Comparison of ENCODE assay signal across 2 cellular contexts in the genomic region with DNA sequence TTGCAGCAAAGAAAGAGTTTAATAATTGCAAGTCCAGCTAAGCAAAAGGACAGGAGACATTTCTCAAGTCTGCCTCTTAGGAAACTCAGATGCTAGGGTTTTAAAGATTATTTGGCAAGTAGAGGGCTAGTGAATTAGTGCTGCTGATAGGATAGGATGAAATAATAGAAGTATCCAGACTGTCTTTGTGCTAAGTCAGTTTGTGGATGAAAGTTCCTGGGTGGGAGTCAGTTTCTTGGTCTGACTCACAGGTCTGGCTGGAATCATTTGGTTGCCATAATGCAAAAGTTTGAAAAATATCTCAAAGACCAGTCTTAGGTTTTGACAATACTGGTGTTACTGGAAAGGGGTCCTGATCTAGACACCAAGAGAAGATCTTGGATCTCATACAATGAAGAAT.
TF ChIP-seq lines count a peak whose summit lies in the region.

No MANE protein-coding gene starts in this region.

TF ChIP-seq in GM23338, 12 proteins besides CTCF, POLR2A, EP300 and RAD21 (continued from another document):
- TF ChIP-seq REST (IDR thresholded peaks at IDR 0.05; ENCODE audit: unreplicated experiment) (no peak), JUNB (IDR thresholded peaks at IDR 0.05; ENCODE audit: unreplicated experiment) (no peak), STAT1 (IDR thresholded peaks at IDR 0.05; ENCODE audit: unreplicated experiment) (no peak), ZNF114 (CRISPR knock-in tag; IDR thresholded peaks at IDR 0.05) (no peak)
- TF ChIP-seq, protein P1, sequence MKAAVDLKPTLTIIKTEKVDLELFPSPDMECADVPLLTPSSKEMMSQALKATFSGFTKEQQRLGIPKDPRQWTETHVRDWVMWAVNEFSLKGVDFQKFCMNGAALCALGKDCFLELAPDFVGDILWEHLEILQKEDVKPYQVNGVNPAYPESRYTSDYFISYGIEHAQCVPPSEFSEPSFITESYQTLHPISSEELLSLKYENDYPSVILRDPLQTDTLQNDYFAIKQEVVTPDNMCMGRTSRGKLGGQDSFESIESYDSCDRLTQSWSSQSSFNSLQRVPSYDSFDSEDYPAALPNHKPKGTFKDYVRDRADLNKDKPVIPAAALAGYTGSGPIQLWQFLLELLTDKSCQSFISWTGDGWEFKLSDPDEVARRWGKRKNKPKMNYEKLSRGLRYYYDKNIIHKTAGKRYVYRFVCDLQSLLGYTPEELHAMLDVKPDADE (IDR thresholded peaks at IDR 0.05) = no peak
- TF ChIP-seq, protein P2, sequence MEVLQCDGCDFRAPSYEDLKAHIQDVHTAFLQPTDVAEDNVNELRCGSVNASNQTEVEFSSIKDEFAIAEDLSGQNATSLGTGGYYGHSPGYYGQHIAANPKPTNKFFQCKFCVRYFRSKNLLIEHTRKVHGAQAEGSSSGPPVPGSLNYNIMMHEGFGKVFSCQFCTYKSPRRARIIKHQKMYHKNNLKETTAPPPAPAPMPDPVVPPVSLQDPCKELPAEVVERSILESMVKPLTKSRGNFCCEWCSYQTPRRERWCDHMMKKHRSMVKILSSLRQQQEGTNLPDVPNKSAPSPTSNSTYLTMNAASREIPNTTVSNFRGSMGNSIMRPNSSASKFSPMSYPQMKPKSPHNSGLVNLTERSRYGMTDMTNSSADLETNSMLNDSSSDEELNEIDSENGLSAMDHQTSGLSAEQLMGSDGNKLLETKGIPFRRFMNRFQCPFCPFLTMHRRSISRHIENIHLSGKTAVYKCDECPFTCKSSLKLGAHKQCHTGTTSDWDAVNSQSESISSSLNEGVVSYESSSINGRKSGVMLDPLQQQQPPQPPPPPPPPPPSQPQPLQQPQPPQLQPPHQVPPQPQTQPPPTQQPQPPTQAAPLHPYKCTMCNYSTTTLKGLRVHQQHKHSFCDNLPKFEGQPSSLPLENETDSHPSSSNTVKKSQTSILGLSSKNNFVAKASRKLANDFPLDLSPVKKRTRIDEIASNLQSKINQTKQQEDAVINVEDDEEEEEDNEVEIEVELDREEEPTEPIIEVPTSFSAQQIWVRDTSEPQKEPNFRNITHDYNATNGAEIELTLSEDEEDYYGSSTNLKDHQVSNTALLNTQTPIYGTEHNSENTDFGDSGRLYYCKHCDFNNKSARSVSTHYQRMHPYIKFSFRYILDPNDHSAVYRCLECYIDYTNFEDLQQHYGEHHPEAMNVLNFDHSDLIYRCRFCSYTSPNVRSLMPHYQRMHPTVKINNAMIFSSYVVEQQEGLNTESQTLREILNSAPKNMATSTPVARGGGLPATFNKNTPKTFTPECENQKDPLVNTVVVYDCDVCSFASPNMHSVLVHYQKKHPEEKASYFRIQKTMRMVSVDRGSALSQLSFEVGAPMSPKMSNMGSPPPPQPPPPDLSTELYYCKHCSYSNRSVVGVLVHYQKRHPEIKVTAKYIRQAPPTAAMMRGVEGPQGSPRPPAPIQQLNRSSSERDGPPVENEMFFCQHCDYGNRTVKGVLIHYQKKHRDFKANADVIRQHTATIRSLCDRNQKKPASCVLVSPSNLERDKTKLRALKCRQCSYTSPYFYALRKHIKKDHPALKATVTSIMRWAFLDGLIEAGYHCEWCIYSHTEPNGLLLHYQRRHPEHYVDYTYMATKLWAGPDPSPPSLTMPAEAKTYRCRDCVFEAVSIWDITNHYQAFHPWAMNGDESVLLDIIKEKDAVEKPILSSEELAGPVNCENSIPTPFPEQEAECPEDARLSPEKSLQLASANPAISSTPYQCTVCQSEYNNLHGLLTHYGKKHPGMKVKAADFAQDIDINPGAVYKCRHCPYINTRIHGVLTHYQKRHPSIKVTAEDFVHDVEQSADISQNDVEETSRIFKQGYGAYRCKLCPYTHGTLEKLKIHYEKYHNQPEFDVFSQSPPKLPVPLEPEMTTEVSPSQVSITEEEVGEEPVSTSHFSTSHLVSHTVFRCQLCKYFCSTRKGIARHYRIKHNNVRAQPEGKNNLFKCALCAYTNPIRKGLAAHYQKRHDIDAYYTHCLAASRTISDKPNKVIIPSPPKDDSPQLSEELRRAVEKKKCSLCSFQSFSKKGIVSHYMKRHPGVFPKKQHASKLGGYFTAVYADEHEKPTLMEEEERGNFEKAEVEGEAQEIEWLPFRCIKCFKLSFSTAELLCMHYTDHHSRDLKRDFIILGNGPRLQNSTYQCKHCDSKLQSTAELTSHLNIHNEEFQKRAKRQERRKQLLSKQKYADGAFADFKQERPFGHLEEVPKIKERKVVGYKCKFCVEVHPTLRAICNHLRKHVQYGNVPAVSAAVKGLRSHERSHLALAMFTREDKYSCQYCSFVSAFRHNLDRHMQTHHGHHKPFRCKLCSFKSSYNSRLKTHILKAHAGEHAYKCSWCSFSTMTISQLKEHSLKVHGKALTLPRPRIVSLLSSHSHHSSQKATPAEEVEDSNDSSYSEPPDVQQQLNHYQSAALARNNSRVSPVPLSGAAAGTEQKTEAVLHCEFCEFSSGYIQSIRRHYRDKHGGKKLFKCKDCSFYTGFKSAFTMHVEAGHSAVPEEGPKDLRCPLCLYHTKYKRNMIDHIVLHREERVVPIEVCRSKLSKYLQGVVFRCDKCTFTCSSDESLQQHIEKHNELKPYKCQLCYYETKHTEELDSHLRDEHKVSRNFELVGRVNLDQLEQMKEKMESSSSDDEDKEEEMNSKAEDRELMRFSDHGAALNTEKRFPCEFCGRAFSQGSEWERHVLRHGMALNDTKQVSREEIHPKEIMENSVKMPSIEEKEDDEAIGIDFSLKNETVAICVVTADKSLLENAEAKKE (CRISPR knock-in tag; IDR thresholded peaks at IDR 0.05) = no peak
TF ChIP-seq in GM23338: peak in this region for 0.

TF ChIP-seq in SK-N-SH treated with all-trans-retinoic acid at 6 μM for 48 hours, 23 proteins besides CTCF, POLR2A, EP300 and RAD21 (continued from another document):
- TF ChIP-seq TCF4 (CRISPR knock-in tag; IDR thresholded peaks at IDR 0.05; ENCODE audit: borderline replicate concordance) (no peak), TOX (CRISPR knock-in tag; IDR thresholded peaks at IDR 0.05; ENCODE audit: borderline replicate concordance) (no peak), ZNF565 (CRISPR knock-in tag; conservative IDR thresholded peaks at IDR 0.05; ENCODE audit: low read depth) (no peak), PPARA (CRISPR knock-in tag; IDR thresholded peaks at IDR 0.05; ENCODE audit: borderline replicate concordance) (no peak), ISL1 (CRISPR knock-in tag; IDR thresholded peaks at IDR 0.05) (no peak), OSR1 (CRISPR knock-in tag; IDR thresholded peaks at IDR 0.05) (no peak), ZC3H10 (CRISPR knock-in tag; IDR thresholded peaks at IDR 0.05) (no peak), SNAI2 (CRISPR knock-in tag; IDR thresholded peaks at IDR 0.05) (no peak), BACH2 (CRISPR knock-in tag; IDR thresholded peaks at IDR 0.05; ENCODE audit: borderline replicate concordance) (no peak), ESRRG (CRISPR knock-in tag; IDR thresholded peaks at IDR 0.05) (no peak), ARNTL (CRISPR knock-in tag; IDR thresholded peaks at IDR 0.05; ENCODE audit: borderline replicate concordance, low read depth) (no peak), ZNF70 (CRISPR knock-in tag; IDR thresholded peaks at IDR 0.05) (no peak), GLIS3 (CRISPR knock-in tag; IDR thresholded peaks at IDR 0.05) (no peak)
- TF ChIP-seq, protein P3, sequence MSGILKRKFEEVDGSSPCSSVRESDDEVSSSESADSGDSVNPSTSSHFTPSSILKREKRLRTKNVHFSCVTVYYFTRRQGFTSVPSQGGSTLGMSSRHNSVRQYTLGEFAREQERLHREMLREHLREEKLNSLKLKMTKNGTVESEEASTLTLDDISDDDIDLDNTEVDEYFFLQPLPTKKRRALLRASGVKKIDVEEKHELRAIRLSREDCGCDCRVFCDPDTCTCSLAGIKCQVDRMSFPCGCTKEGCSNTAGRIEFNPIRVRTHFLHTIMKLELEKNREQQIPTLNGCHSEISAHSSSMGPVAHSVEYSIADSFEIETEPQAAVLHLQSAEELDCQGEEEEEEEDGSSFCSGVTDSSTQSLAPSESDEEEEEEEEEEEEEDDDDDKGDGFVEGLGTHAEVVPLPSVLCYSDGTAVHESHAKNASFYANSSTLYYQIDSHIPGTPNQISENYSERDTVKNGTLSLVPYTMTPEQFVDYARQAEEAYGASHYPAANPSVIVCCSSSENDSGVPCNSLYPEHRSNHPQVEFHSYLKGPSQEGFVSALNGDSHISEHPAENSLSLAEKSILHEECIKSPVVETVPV (CRISPR knock-in tag; IDR thresholded peaks at IDR 0.05) = no peak
- TF ChIP-seq, protein P4, sequence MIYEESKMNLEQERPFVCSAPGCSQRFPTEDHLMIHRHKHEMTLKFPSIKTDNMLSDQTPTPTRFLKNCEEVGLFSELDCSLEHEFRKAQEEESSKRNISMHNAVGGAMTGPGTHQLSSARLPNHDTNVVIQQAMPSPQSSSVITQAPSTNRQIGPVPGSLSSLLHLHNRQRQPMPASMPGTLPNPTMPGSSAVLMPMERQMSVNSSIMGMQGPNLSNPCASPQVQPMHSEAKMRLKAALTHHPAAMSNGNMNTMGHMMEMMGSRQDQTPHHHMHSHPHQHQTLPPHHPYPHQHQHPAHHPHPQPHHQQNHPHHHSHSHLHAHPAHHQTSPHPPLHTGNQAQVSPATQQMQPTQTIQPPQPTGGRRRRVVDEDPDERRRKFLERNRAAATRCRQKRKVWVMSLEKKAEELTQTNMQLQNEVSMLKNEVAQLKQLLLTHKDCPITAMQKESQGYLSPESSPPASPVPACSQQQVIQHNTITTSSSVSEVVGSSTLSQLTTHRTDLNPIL (CRISPR knock-in tag; IDR thresholded peaks at IDR 0.05; ENCODE audit: low read depth) = no peak
- TF ChIP-seq, protein P5, sequence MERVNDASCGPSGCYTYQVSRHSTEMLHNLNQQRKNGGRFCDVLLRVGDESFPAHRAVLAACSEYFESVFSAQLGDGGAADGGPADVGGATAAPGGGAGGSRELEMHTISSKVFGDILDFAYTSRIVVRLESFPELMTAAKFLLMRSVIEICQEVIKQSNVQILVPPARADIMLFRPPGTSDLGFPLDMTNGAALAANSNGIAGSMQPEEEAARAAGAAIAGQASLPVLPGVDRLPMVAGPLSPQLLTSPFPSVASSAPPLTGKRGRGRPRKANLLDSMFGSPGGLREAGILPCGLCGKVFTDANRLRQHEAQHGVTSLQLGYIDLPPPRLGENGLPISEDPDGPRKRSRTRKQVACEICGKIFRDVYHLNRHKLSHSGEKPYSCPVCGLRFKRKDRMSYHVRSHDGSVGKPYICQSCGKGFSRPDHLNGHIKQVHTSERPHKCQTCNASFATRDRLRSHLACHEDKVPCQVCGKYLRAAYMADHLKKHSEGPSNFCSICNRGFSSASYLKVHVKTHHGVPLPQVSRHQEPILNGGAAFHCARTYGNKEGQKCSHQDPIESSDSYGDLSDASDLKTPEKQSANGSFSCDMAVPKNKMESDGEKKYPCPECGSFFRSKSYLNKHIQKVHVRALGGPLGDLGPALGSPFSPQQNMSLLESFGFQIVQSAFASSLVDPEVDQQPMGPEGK (CRISPR knock-in tag; IDR thresholded peaks at IDR 0.05; ENCODE audit: borderline replicate concordance) = no peak
